19 cellular contexts compared by ENCODE assay signal in genomic region chr12:53972152-53972702, GRCh38. TPM values are rescaled to one million over a fixed set of nuclear protein-coding genes. Genes with fewer than 3 reads are reported as not detected.
A peak's percentile ranks its signal among the peaks of the same experiment; 100 is the strongest.
DNase-seq lines count a peak whose midpoint lies in the region; ATAC-seq and TF ChIP-seq lines count a peak whose summit lies in the region.
"Had no signal": no experiment of that assay in that cellular context is flagged by ENCODE, and none has a peak within 500 bp of the region (broad histone marks: within the 10 kb centered on the region; RNA-seq: fewer than 3 reads in every experiment).

No MANE protein-coding gene starts in this region.

- no peaks in the 10 kb centered on the region for H3K79me2 ChIP-seq in GM23248 (ENCODE audit: insufficient read depth)

- no peak overlapping the region for H3K27ac ChIP-seq in GM23248
- H3K27ac ChIP-seq in ovary = no peak overlapping the region
- H3K27ac ChIP-seq: thyroid gland, VCaP had no signal

- H3K9ac ChIP-seq in GM23248 = no peak overlapping the region

- TF ChIP-seq CTCF in kidney epithelial cell (IDR thresholded peaks at IDR 0.05; ENCODE audit: insufficient read depth, low read length, poor library complexity, severe bottlenecking) = no peak
- TF ChIP-seq CTCF in ovary (IDR thresholded peaks at IDR 0.05) = no peak

- H3K4me3 Mint-ChIP-seq in T-helper 17 cell = peak overlapping the region; percentile 42

- H3K4me1 Mint-ChIP-seq in T-helper 17 cell = peaks cover 3% of the 10 kb centered on the region

- no peaks in the 10 kb centered on the region for H3K4me1 ChIP-seq in GM23248 (ENCODE audit: insufficient read depth)
- peaks cover 2% of the 10 kb centered on the region for H3K4me1 ChIP-seq in ovary (ENCODE audit: insufficient read depth)

- H3K9me2 ChIP-seq in GM23248 (ENCODE audit: insufficient read depth) = no peaks in the 10 kb centered on the region

- no peaks in the 10 kb centered on the region for H3F3A ChIP-seq in GM23248 (ENCODE audit: insufficient read depth)

- H4K20me1 ChIP-seq in GM23248 (ENCODE audit: insufficient read depth) = no peaks in the 10 kb centered on the region

- H3K4me3 ChIP-seq in GM23248 = no peak overlapping the region
- H3K4me3 ChIP-seq in kidney epithelial cell (ENCODE audit: low read depth, low read length) = peak overlapping the region; percentile 51
- no peak overlapping the region for H3K4me3 ChIP-seq in ovary
- H3K4me3 ChIP-seq: thyroid gland had no signal

- peak overlapping the region; percentile 82 for H3K27ac Mint-ChIP-seq in T-helper 17 cell

- in situ Hi-C loops in GM23248 (cut with MboI) = no loop called here

- ATAC-seq in T-helper 17 cell (no peak), GM21528 (IDR thresholded peaks at IDR 0.05; ENCODE audit: low FRiP score, unreplicated experiment) (no peak)
- ATAC-seq: left lobe of liver had no signal

- 27 to 31% methylated on average over 9 of the region's 9 CpGs for WGBS in GM23248 (ENCODE audit: low coverage in 1 of 2, low lambda C conversion rate in 2 of 2, missing lambda C conversion rate in 2 of 2), 2 experiments
- WGBS in ovary, 3 donors = 26 to 54% (median 27%) methylated on average over 9 of the region's 9 CpGs

- H3K9me3 ChIP-seq in GM23248 (ENCODE audit: low read depth) (no peaks in the 10 kb centered on the region), T-helper 17 cell (ENCODE audit: control insufficient read depth, low read length, poor library complexity, severe bottlenecking) (no peaks in the 10 kb centered on the region), ovary (no peaks in the 10 kb centered on the region)
- H3K9me3 ChIP-seq: thyroid gland had no signal

- no peak overlapping the region for H3K4me2 ChIP-seq in GM23248 (ENCODE audit: unreplicated experiment)

- TF ChIP-seq POLR2A in ovary (IDR thresholded peaks at IDR 0.05) = no peak

- H3K36me3 ChIP-seq in GM23248 (ENCODE audit: low read depth) (no peaks in the 10 kb centered on the region), kidney epithelial cell (ENCODE audit: control insufficient read depth, insufficient read depth, low read length) (no peaks in the 10 kb centered on the region), ovary (no peaks in the 10 kb centered on the region)
- H3K36me3 ChIP-seq: thyroid gland had no signal

- peak; percentile 63 for DNase-seq in A172 (ENCODE audit: low spot score)
- DNase-seq in GM23248 = peak; percentile 70
- DNase-seq in T-helper 17 cell = no peak
- no peak for DNase-seq in kidney epithelial cell (ENCODE audit: low read depth)
- DNase-seq in germinal center (ENCODE audit: low spot score) = no peak
- DNase-seq in ovary = no peak
- no peak for DNase-seq in NCI-H187 (lab: John Stamatoyannopoulos, UW)
- DNase-seq: activated effector memory CD4-positive, alpha-beta T cell treated with Interleukin-2 at 50 U/mL for 16 hours; cortex of kidney; NCI-H2171; stimulated activated CD4-positive, alpha-beta T cell treated with anti-CD3 and anti-CD28 coated beads, Interleukin-1b, Interleukin-23, amount 100 ng/mL, for 48 hours; stimulated activated CD8-positive, alpha-beta memory T cell treated with anti-CD3 and anti-CD28 coated beads, Interleukin-4, amount 100 ng/mL, for 48 hours; thyroid gland had no signal

- no peak for TF ChIP-seq EP300 in ovary (IDR thresholded peaks at IDR 0.05)

- H2AFZ ChIP-seq in GM23248 = no peak overlapping the region

- peaks cover 81% of the 10 kb centered on the region for H3K27me3 Mint-ChIP-seq in T-helper 17 cell

- intact Hi-C loops in ovary (cut with DNase I) = no loop called here

- H3K36me3 Mint-ChIP-seq in T-helper 17 cell (ENCODE audit: low read depth) = peaks cover 4% of the 10 kb centered on the region

- H3K27me3 ChIP-seq in GM23248 (replicated peaks; ENCODE audit: insufficient read depth) (peaks cover 99% of the 10 kb centered on the region), kidney epithelial cell (ENCODE audit: control insufficient read depth, insufficient read depth, low read length) (peaks cover 69% of the 10 kb centered on the region), ovary (no peaks in the 10 kb centered on the region)

RNA-seq across cellular contexts. Expression of gene HOXC11, which starts 0.7 kb away (rescaled TPM):
- total RNA-seq in A172 (2014; rRNA removed; shearing (Covaris generic)) = 1.0 and 2.3 TPM in 2 replicates
- not detected in 2 replicates for total RNA-seq in GM23248 (2014; rRNA removed; shearing (Covaris generic))
- polyA plus RNA-seq in GM23248 (2016; fragmentation: Nextera tagmentation; extraction: Ambion mirVana) (not detected in 2 replicates), ovary (under 1 TPM in 1 of 2 donors, not detected in 1; 0.12 TPM)
- total RNA-seq in T-helper 17 cell (not detected), kidney epithelial cell (0.58 and 0.96 TPM in 2 replicates), ovary (1 to 10 TPM in 1 of 7 donors, not detected in 6; 1.1 TPM)
- total RNA-seq: astrocyte, left lobe of liver, thyroid gland had no signal
- polyA plus RNA-seq: AG04450, esophagus had no signal

RNA-seq across cellular contexts. Expression of gene HOTAIR, which starts 2.5 kb away (rescaled TPM):
- 8.4 and 9.8 TPM in 2 replicates for total RNA-seq in A172 (2014; rRNA removed; shearing (Covaris generic))
- total RNA-seq in GM23248 (2014; rRNA removed; shearing (Covaris generic)) = not detected in 2 replicates
- polyA plus RNA-seq in GM23248 (2016; fragmentation: Nextera tagmentation; extraction: Ambion mirVana) (not detected in 2 replicates), ovary (1 to 10 TPM in 1 of 2 donors, under 1 TPM in 1; 0.02 to 1.2 TPM)
- total RNA-seq in T-helper 17 cell (not detected), kidney epithelial cell (0.46 and 0.55 TPM in 2 replicates), ovary (under 1 TPM in 2 of 7 donors, not detected in 5; 0.24 to 0.32 TPM)
- total RNA-seq: astrocyte, left lobe of liver, thyroid gland had no signal
- polyA plus RNA-seq: AG04450, esophagus had no signal

RNA-seq across cellular contexts. Expression of gene HOXC10, which starts 12.7 kb away (rescaled TPM):
- 4.4 and 4.9 TPM in 2 replicates for total RNA-seq in A172 (2014; rRNA removed; shearing (Covaris generic))
- total RNA-seq in GM23248 (2014; rRNA removed; shearing (Covaris generic)) = not detected in 2 replicates
- not detected in 2 replicates for polyA plus RNA-seq in GM23248 (2016; fragmentation: Nextera tagmentation; extraction: Ambion mirVana)
- total RNA-seq in T-helper 17 cell = not detected
- total RNA-seq in kidney epithelial cell = 5.9 and 9.2 TPM in 2 replicates
- 1 to 10 TPM in 2 of 7 donors, under 1 TPM in 3, not detected in 2; 0.15 to 5.0 (median 0.23) TPM for total RNA-seq in ovary
- 10 to 100 TPM in 1 of 2 donors, 1 to 10 TPM in 1; 2.0 to 15.4 TPM for polyA plus RNA-seq in ovary
- total RNA-seq: astrocyte, thyroid gland had no signal
- polyA plus RNA-seq: AG04450 had no signal

RNA-seq across cellular contexts. Expression of gene HOXC12, which starts 17.5 kb away (rescaled TPM):
- not detected in 2 replicates for total RNA-seq in A172 (2014; rRNA removed; shearing (Covaris generic))
- not detected in 2 replicates for total RNA-seq in GM23248 (2014; rRNA removed; shearing (Covaris generic))
- polyA plus RNA-seq in GM23248 (2016; fragmentation: Nextera tagmentation; extraction: Ambion mirVana) = not detected in 2 replicates
- not detected for total RNA-seq in T-helper 17 cell
- not detected in 2 replicates for total RNA-seq in kidney epithelial cell
- not detected for total RNA-seq in ovary
- not detected for polyA plus RNA-seq in ovary
- total RNA-seq: astrocyte, left lobe of liver, thyroid gland had no signal
- polyA plus RNA-seq: AG04450, esophagus had no signal

RNA-seq across cellular contexts. Expression of gene HOXC9, which starts 27.7 kb away (rescaled TPM):
- total RNA-seq in A172 (2014; rRNA removed; shearing (Covaris generic)) = 6.3 and 11.0 TPM in 2 replicates
- 2.5 and 3.7 TPM in 2 replicates for total RNA-seq in GM23248 (2014; rRNA removed; shearing (Covaris generic))
- polyA plus RNA-seq in GM23248 (2016; fragmentation: Nextera tagmentation; extraction: Ambion mirVana) (5.5 and 6.0 TPM in 2 replicates), ovary (10 to 100 TPM in 1 of 2 donors, 1 to 10 TPM in 1; 3.4 to 15.0 TPM)
- total RNA-seq in T-helper 17 cell (not detected), kidney epithelial cell (12.3 and 15.5 TPM in 2 replicates), ovary (1 to 10 TPM in 2 of 7 donors, under 1 TPM in 4, not detected in 1; 0.26 to 3.9 (median 0.51) TPM)
- total RNA-seq: astrocyte, left lobe of liver had no signal
- polyA plus RNA-seq: AG04450 had no signal

Comparison
In these comparisons a context has a peak if more than half of its experiments do, and no peak if none do; other contexts are left out.
1. DNase-seq: peak in A172 (single experiment) and GM23248 (single experiment); none in T-helper 17 cell (0 of 3), kidney epithelial cell (single experiment), germinal center (single experiment), ovary (0 of 5) and NCI-H187 (0 of 2).